21 cellular contexts compared by ENCODE assay signal in the genomic region with DNA sequence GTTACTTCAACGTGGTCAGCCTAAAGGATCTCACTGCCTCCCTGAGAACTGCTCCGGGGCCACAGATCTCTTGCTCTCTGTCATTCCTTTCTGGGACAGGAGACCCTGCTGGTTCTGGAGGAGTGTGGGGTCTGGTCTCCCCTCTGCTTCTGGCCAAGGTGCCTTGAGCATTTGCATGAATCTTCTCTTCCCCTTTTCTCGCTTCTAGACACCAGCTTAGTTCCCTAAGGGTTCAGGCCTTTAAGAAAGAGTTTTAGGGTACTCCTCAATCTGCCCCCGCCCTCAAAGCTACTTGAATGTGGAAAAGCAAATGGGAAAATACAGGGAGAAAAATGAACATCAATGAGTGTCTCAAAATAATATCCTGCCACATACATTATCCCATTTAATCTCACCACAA. TPM values are rescaled to one million over a fixed set of nuclear protein-coding genes. Genes with fewer than 3 reads are reported as not detected.
A peak's percentile ranks its signal among the peaks of the same experiment; 100 is the strongest.
DNase-seq lines count a peak whose midpoint lies in the region; ATAC-seq, FAIRE-seq and TF ChIP-seq lines count a peak whose summit lies in the region.
"Had no signal": no experiment of that assay in that cellular context is flagged by ENCODE, and none has a peak within 500 bp of the region (broad histone marks: within the 10 kb centered on the region; RNA-seq: fewer than 3 reads in every experiment).

No MANE protein-coding gene starts in this region.

- no peak overlapping the region for H3K4me3 ChIP-seq in OCI-LY3 (ENCODE audit: low read length)

- H3K9me3 ChIP-seq in OCI-LY3 (ENCODE audit: insufficient read depth, low read length), result no peaks in the 10 kb centered on the region

- H3K27me3 Mint-ChIP-seq in nephron progenitor cell (ENCODE audit: low read depth, poor library complexity), result no peaks in the 10 kb centered on the region
- H3K27me3 Mint-ChIP-seq in activated CD8-positive, alpha-beta T cell treated with anti-CD3 and anti-CD28 coated beads, Interleukin-2, amount 10 ng/mL, durations not matched to agents 7 days and 5 days (ENCODE audit: low read depth), result no peaks in the 10 kb centered on the region

- peaks cover 40% of the 10 kb centered on the region for H3K4me1 Mint-ChIP-seq in nephron progenitor cell
- H3K4me1 Mint-ChIP-seq in activated CD8-positive, alpha-beta T cell treated with anti-CD3 and anti-CD28 coated beads, Interleukin-2, amount 10 ng/mL, durations not matched to agents 7 days and 5 days (ENCODE audit: low read depth), result peaks cover 23% of the 10 kb centered on the region

- no peaks in the 10 kb centered on the region for H4K20me1 ChIP-seq in OCI-LY3 (ENCODE audit: insufficient read depth, low read length)

- no peak for TF ChIP-seq POLR2A in GM12891 (IDR thresholded peaks at IDR 0.05; ENCODE audit: low read depth, low read length)

- H3K36me3 Mint-ChIP-seq in nephron progenitor cell (ENCODE audit: low read depth), result no peaks in the 10 kb centered on the region
- no peaks in the 10 kb centered on the region for H3K36me3 Mint-ChIP-seq in activated CD8-positive, alpha-beta T cell treated with anti-CD3 and anti-CD28 coated beads, Interleukin-2, amount 10 ng/mL, durations not matched to agents 7 days and 5 days (ENCODE audit: low read depth)

- POLR2A ChIA-PET in activated CD8-positive, alpha-beta T cell treated with anti-CD3 and anti-CD28 coated beads, Interleukin-2, amount 10 ng/mL, durations not matched to agents 7 days and 5 days (lab: Charles Lee), result no interaction called here

- no peak overlapping the region for H2AFZ ChIP-seq in OCI-LY3 (ENCODE audit: low read depth, low read length)

- H3K79me2 ChIP-seq in OCI-LY3 (ENCODE audit: low read length), result no peaks in the 10 kb centered on the region

- peak overlapping the region; percentile 44 for H3K27ac Mint-ChIP-seq in nephron progenitor cell
- no peak overlapping the region for H3K27ac Mint-ChIP-seq in activated CD8-positive, alpha-beta T cell treated with anti-CD3 and anti-CD28 coated beads, Interleukin-2, amount 10 ng/mL, durations not matched to agents 7 days and 5 days

- peak overlapping the region; percentile 33 for H3K4me2 ChIP-seq in OCI-LY3 (ENCODE audit: low read length)

- H3K4me3 Mint-ChIP-seq in nephron progenitor cell, result no peak overlapping the region
- no peak overlapping the region for H3K4me3 Mint-ChIP-seq in activated CD8-positive, alpha-beta T cell treated with anti-CD3 and anti-CD28 coated beads, Interleukin-2, amount 10 ng/mL, durations not matched to agents 7 days and 5 days

- no peak for FAIRE-seq in GM12891 (lab: Jason Lieb, UNC)
- FAIRE-seq: A204.1, D721Med had no signal

- no peaks in the 10 kb centered on the region for H3K9me3 Mint-ChIP-seq in nephron progenitor cell
- H3K9me3 Mint-ChIP-seq in activated CD8-positive, alpha-beta T cell treated with anti-CD3 and anti-CD28 coated beads, Interleukin-2, amount 10 ng/mL, durations not matched to agents 7 days and 5 days (ENCODE audit: insufficient read depth), result no peaks in the 10 kb centered on the region

- no peak overlapping the region for H3K9ac ChIP-seq in OCI-LY3 (ENCODE audit: low read length)

- no peak for ATAC-seq in activated CD8-positive, alpha-beta T cell treated with anti-CD3 and anti-CD28 coated beads, Interleukin-2, amount 10 ng/mL, durations not matched to agents 7 days and 5 days

- no peak for TF ChIP-seq CTCF in OCI-LY3 (IDR thresholded peaks at IDR 0.05; ENCODE audit: low read depth, low read length)
- no peak for TF ChIP-seq CTCF in nephron progenitor cell (IDR thresholded peaks at IDR 0.05)

- CTCF ChIA-PET in activated CD8-positive, alpha-beta T cell treated with anti-CD3 and anti-CD28 coated beads, Interleukin-2, amount 10 ng/mL, durations not matched to agents 7 days and 5 days (lab: Charles Lee), result interaction anchor here (5.3 kb wide), 1 partner anchor 12 kb away, joined by 26 read pairs; no protein-coding TSS in a partner anchor

- no peaks in the 10 kb centered on the region for H3K36me3 ChIP-seq in OCI-LY3 (replicated peaks; ENCODE audit: low read depth, low read length)

- no peak overlapping the region for H3K27ac ChIP-seq in OCI-LY3 (ENCODE audit: low read length)
- H3K27ac ChIP-seq in caudate nucleus (ENCODE audit: low read depth, low read length), result peak overlapping the region; percentile 8

- H3K4me1 ChIP-seq in OCI-LY3 (ENCODE audit: low read length), result peaks cover 72% of the 10 kb centered on the region

- no peak for DNase-seq in GM12891 (ENCODE audit: insufficient read length, low spot score)
- DNase-seq in caudate nucleus (lab: John Stamatoyannopoulos, UW), result no peak
- no peak for DNase-seq in nephron progenitor cell
- DNase-seq in activated CD4-positive, alpha-beta T cell treated with anti-CD3 and anti-CD28 coated beads for 1 hour, result no peak
- DNase-seq in activated CD8-positive, alpha-beta T cell treated with anti-CD3 and anti-CD28 coated beads, Interleukin-2, amount 10 ng/mL, durations not matched to agents 7 days and 5 days, result no peak
- no peak for DNase-seq in NCI-H146 (lab: John Stamatoyannopoulos, UW)
- no peak for DNase-seq in NCI-H2029 treated with DMSO at 0.1 percent for 48 hours (lab: John Stamatoyannopoulos, UW)
- DNase-seq: EL, GF-D8, H7, KBM-7, NCI-H1092 treated with DMSO at 0.1 percent for 48 hours, NCI-H1436 treated with DMSO at 0.1 percent for 48 hours, NCI-H2029, NCI-H345, NCI-H524, NCI-H774, Right ventricle myocardium superior had no signal

- H3K27me3 ChIP-seq in OCI-LY3 (ENCODE audit: low read depth, low read length), result peaks cover 30% of the 10 kb centered on the region

TF ChIP-seq in GM12891, 5 proteins besides CTCF, POLR2A, EP300 and RAD21:
- TF ChIP-seq PAX5 (IDR thresholded peaks at IDR 0.05; ENCODE audit: insufficient read depth, low read length, severe bottlenecking) (no peak), SPI1 (IDR thresholded peaks at IDR 0.05; ENCODE audit: low read depth, low read length) (peak; percentile 55; the same call in 1 of the 2 replicates)

RNA-seq across cellular contexts. Expression of a gene that starts 48.1 kb away (rescaled TPM):
- polyA plus RNA-seq in GM12891 (2012; ENCODE audit: low read depth, missing spikeins), result 90.2 TPM
- 100 to 1,000 TPM; 118 to 121 TPM for total RNA-seq in activated CD8-positive, alpha-beta T cell treated with anti-CD3 and anti-CD28 coated beads, Interleukin-2, amount 10 ng/mL, durations not matched to agents 7 days and 5 days
